ENCODE assay signal across 6 cellular contexts in the genomic region with DNA sequence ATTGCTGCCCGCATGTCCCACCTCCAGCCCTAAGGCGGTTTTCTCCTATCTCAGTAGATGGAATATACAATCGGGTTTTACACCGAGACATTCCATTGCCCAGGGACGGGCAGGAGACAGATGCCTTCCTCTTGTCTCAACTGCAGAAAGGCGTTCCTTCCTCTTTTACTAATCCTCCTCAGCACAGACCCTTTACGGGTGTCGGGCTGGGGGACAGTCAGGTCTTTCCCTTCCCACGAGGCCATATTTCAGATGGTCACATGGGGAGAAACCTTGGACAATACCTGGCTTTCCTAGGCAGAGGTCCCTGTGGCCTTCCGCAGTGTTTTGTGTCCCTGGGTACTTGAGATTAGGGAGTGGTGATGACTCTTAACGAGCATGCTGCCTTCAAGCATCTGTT. TPM values are rescaled to one million over a fixed set of nuclear protein-coding genes. Genes with fewer than 3 reads are reported as not detected.
"Had no signal": no experiment of that assay in that cellular context is flagged by ENCODE, and none has a peak within 500 bp of the region (broad histone marks: within the 10 kb centered on the region; RNA-seq: fewer than 3 reads in every experiment).

No MANE protein-coding gene starts in this region.

RNA-seq across cellular contexts. Expression of a gene that starts 1.4 kb away (rescaled TPM):
- total RNA-seq: HepG2, IMR-90, NCI-H460, PC-3, SK-MEL-5 had no signal
- polyA plus RNA-seq: IMR-90, SK-N-SH had no signal
